Comparison of ENCODE assay signal across 1 cellular context in genomic region chr4:189162888-189163287, GRCh38.
TF ChIP-seq lines count a peak whose summit lies in the region.

No MANE protein-coding gene starts in this region.

TF ChIP-seq in H1, 55 proteins besides CTCF, POLR2A, EP300 and RAD21:
- TF ChIP-seq SP4 (IDR thresholded peaks at IDR 0.05; ENCODE audit: low read length) (no peak), SRF (IDR thresholded peaks at IDR 0.05; ENCODE audit: low read depth, low read length) (no peak), KDM1A (IDR thresholded peaks at IDR 0.05; ENCODE audit: borderline replicate concordance, low read length) (no peak), SIN3A (conservative IDR thresholded peaks at IDR 0.05 in 1 of 2, IDR thresholded peaks at IDR 0.05 in 1 of 2; ENCODE audit: low read depth in 1 of 2, low read length in 2 of 2) (no peak), RBBP5 (IDR thresholded peaks at IDR 0.05; ENCODE audit: borderline replicate concordance, low read depth, low read length) (no peak)
TF ChIP-seq in H1: peak in this region for 0.
